In the genomic region with DNA sequence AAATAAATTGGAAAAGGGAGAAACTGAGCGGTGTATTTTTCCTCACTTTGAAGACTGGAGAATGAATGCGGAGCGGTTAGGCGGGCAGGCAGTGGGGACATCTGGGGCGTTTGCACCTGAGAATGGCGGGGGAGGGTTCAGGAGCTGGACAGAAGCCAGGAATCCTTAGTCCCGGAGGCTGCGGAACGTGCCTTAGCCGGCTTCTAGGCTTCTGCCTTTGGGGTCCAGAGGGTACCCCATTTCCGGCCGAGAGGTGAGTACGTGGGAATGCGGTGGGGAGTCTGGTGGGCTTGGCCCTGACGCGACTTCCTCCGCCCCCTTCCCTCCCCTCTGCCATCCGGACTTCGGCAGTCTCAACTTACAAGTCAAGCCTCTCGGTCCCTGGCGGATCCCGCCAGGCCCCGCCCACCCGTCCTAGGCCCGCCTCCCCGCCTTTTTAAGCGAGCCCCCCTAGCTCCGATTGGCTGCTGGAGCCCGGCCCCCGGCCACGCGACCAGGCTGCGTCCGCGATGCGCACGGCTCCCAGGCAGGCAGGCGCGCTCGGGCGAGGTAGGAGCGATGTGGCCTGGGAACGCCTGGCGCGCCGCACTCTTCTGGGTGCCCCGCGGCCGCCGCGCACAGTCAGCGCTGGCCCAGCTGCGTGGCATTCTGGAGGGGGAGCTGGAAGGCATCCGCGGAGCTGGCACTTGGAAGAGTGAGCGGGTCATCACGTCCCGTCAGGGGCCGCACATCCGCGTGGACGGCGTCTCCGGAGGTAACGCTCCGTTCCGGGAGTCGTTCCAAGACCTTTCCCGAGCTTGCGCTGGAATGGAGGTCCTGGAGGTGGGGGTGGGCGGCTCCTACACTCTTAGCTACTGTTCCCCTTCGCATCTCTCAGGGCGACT, we compare ENCODE assay signal across 8 cellular contexts. TPM values are rescaled to one million over a fixed set of nuclear protein-coding genes. Genes with fewer than 3 reads are reported as not detected.
DNase-seq lines count a peak whose midpoint lies in the region; ATAC-seq, FAIRE-seq and TF ChIP-seq lines count a peak whose summit lies in the region.

A gene (plus strand): TSS at position 525 of the 884 bp plus-strand sequence. CDS start 34 bp downstream, at position 559.

- H3K4me1 ChIP-seq in HUES6 (ENCODE audit: control insufficient read depth, insufficient read depth, low read length) = peaks cover 19% of the 10 kb centered on the region
- peaks cover 31% of the 10 kb centered on the region for H3K4me1 ChIP-seq in endothelial cell of umbilical vein (ENCODE audit: control insufficient read depth, extremely low read depth, insufficient read depth, low read length)

- no peaks in the 10 kb centered on the region for H4K20me1 ChIP-seq in endothelial cell of umbilical vein (replicated peaks; ENCODE audit: control insufficient read depth, extremely low read depth, insufficient read depth, low read length)

- CTCF ChIA-PET in endothelial cell of umbilical vein (lab: Charles Lee) = interaction anchor here (1.1 to 4.2 kb wide), 7 partner anchors 10 to 164 kb away, joined by 3 to 35 read pairs (median 4); no protein-coding TSS in a partner anchor

- peak within 1 kb of the TSS; percentile 82 for H2AFZ ChIP-seq in endothelial cell of umbilical vein (ENCODE audit: low read depth, low read length)

- no peak for TF ChIP-seq CTCF in endothelial cell of umbilical vein (IDR thresholded peaks at IDR 0.05; ENCODE audit: extremely low read depth in 1 of 2, insufficient read depth in 1 of 2, low read depth in 1 of 2, low read length in 2 of 2)

- DNase-seq in COLO668 (lab: John Stamatoyannopoulos, UW; ENCODE audit: unreplicated experiment) = peak; percentile 97
- DNase-seq in OCI-M2 (lab: John Stamatoyannopoulos, UW; ENCODE audit: unreplicated experiment) = peak; percentile 55
- DNase-seq in activated T-cell treated with anti-CD3 and anti-CD28 coated beads for 1 hour (ENCODE audit: low read depth) = peak; percentile 77
- DNase-seq in endothelial cell of umbilical vein (ENCODE audit: low read depth, low spot score) = peak; percentile 98
- DNase-seq in middle frontal gyrus (ENCODE audit: extremely low spot score, low spot score) = peak; percentile 92
- DNase-seq in stimulated activated CD8-positive, alpha-beta memory T cell treated with anti-CD3 and anti-CD28 coated beads, Interleukin-15, amount 100 ng/mL, for 48 hours (ENCODE audit: low read depth in 2 of 2) = peak; percentile 88 to 93

- peak; percentile 80 for TF ChIP-seq POLR2A in endothelial cell of umbilical vein (IDR thresholded peaks at IDR 0.05; ENCODE audit: low read depth, low read length)

- H3K9me1 ChIP-seq in endothelial cell of umbilical vein (replicated peaks; ENCODE audit: control insufficient read depth, extremely low read depth, insufficient read depth, low read length) = no peaks in the 10 kb centered on the region

- H3K9ac ChIP-seq in HUES6 (ENCODE audit: low read length) (peak within 1 kb of the TSS; percentile 91), endothelial cell of umbilical vein (replicated peaks; ENCODE audit: extremely low read depth, insufficient read depth, low read length) (peak within 1 kb of the TSS; percentile 95)

- H3K4me3 ChIP-seq in HUES6 (ENCODE audit: low read depth, low read length) = peak within 1 kb of the TSS; percentile 93
- H3K4me3 ChIP-seq in endothelial cell of umbilical vein (replicated peaks in 1 of 3; ENCODE audit: insufficient read depth in 1 of 3, low read depth in 1 of 3, low read length in 3 of 3) = peak within 1 kb of the TSS; percentile 64 to 79 (median 66)

- H3K9me3 ChIP-seq in HUES6 (ENCODE audit: control insufficient read depth, insufficient read depth, low read depth, low read length) = no peaks in the 10 kb centered on the region
- H3K9me3 ChIP-seq in endothelial cell of umbilical vein (replicated peaks; ENCODE audit: control insufficient read depth, insufficient read depth, low read length) = no peaks in the 10 kb centered on the region

- FAIRE-seq in endothelial cell of umbilical vein (lab: Jason Lieb, UNC) = peak; percentile 92

- peaks cover 13% of the 10 kb centered on the region for H3K79me2 ChIP-seq in endothelial cell of umbilical vein (ENCODE audit: control insufficient read depth, insufficient read depth, low read length)

- H3K4me2 ChIP-seq in endothelial cell of umbilical vein (ENCODE audit: insufficient read depth, low read length) = peak within 1 kb of the TSS; percentile 88

- POLR2A ChIA-PET in endothelial cell of umbilical vein (lab: Charles Lee) = interaction anchor here (0.6 to 2.2 kb wide), 4 partner anchors 10 to 152 kb away, joined by 4 to 5 read pairs (median 4); a partner anchor contains a TSS

- H3K36me3 ChIP-seq in HUES6 (ENCODE audit: control insufficient read depth, insufficient read depth, low read length) (no peaks in the 10 kb centered on the region; the same call in 1 of the 2 replicates), endothelial cell of umbilical vein (ENCODE audit: control insufficient read depth in 2 of 2, extremely low read depth in 1 of 2, insufficient read depth in 2 of 2, low read length in 2 of 2) (no peaks in the 10 kb centered on the region)

- BruUV-seq in endothelial cell of umbilical vein (replicated peaks; lab: Mats Ljungman, UMichigan) = no TSS peak

- dilution Hi-C loops in endothelial cell of umbilical vein (cut with MboI; ENCODE audit: extremely low pct_ligation_motif_present, low sequenced_read_pairs) = no loop called here

- intact Hi-C loops in endothelial cell of umbilical vein (cut with micrococcal nuclease) = loop anchor here (1.0 to 2.0 kb wide), 2 partner anchors 41 to 61 kb away; a partner anchor contains a TSS

- H3K27me3 ChIP-seq in HUES6 (ENCODE audit: control insufficient read depth, insufficient read depth, low read length) = peaks cover 33% of the 10 kb centered on the region
- H3K27me3 ChIP-seq in endothelial cell of umbilical vein (ENCODE audit: control insufficient read depth in 2 of 2, insufficient read depth in 2 of 2, low read length in 2 of 2) = no peaks in the 10 kb centered on the region

- ATAC-seq in GM21381 (IDR thresholded peaks at IDR 0.05; ENCODE audit: unreplicated experiment) = peak; percentile 87

- H3K27ac ChIP-seq in HUES6 (ENCODE audit: low read depth, low read length) (no peak within 1 kb of the TSS), endothelial cell of umbilical vein (ENCODE audit: insufficient read depth, low read depth, low read length) (peak within 1 kb of the TSS; percentile 30)

TF ChIP-seq in endothelial cell of umbilical vein, 7 proteins besides CTCF, POLR2A, EP300 and RAD21:
- TF ChIP-seq POLR2AphosphoS5 (IDR thresholded peaks at IDR 0.05; ENCODE audit: insufficient read depth, low read depth, low read length) (peak; percentile 71), EZH2 (IDR thresholded peaks at IDR 0.05; ENCODE audit: borderline replicate concordance, low read depth, low read length, severe bottlenecking) (no peak)
- TF ChIP-seq, protein P1, sequence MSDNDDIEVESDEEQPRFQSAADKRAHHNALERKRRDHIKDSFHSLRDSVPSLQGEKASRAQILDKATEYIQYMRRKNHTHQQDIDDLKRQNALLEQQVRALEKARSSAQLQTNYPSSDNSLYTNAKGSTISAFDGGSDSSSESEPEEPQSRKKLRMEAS (IDR thresholded peaks at IDR 0.05; ENCODE audit: insufficient read depth, insufficient read length) = peak; percentile 49

RNA-seq across cellular contexts. Expression of the gene that starts here (rescaled TPM):
- total RNA-seq in endothelial cell of umbilical vein = 19.7 and 19.9 TPM in 2 replicates
- 19.7 and 24.4 TPM in 2 replicates for polyA plus RNA-seq in endothelial cell of umbilical vein
- 14.5 and 16.7 TPM in 2 replicates for polyA plus RNA-seq in endothelial cell of umbilical vein (2011; cell fraction: cytosol; rRNA removed)
- polyA plus RNA-seq in endothelial cell of umbilical vein (2011; cell fraction: nucleus; rRNA removed) = 11.3 and 14.8 TPM in 2 replicates
- 11.3 and 13.0 TPM in 2 replicates for polyA plus RNA-seq in endothelial cell of umbilical vein (2012)
- 10.5 and 11.2 TPM in 2 replicates for polyA minus RNA-seq in endothelial cell of umbilical vein
- polyA minus RNA-seq in endothelial cell of umbilical vein (2011; cell fraction: cytosol; rRNA and poly(A)+ RNA removed) = 6.8 TPM
- 2.5 and 3.3 TPM in 2 replicates for polyA minus RNA-seq in endothelial cell of umbilical vein (2011; cell fraction: nucleus; rRNA and poly(A)+ RNA removed)
